ENCODE assay signal across 24 cellular contexts in the genomic region with DNA sequence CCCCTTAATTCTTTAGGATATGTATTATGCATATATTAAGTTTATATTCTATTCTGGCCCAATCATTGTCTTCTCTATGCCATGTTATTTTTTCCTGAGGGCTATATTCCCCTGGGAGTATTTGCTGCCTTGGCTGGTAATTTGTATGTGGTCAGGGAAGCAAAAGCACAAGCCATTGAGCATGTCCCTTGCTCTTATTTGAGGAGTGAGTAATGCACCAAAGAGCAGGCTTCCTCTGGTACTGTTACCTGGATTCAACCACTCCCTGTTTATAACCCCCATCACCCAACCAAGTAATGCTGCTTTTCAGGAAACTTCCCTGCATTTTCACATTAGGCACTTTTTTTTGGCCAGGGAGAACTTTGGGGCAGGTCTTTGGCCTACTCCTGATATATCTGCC. TPM values are rescaled to one million over a fixed set of nuclear protein-coding genes. Genes with fewer than 3 reads are reported as not detected.
"Had no signal": no experiment of that assay in that cellular context is flagged by ENCODE, and none has a peak within 500 bp of the region (broad histone marks: within the 10 kb centered on the region; RNA-seq: fewer than 3 reads in every experiment).

No MANE protein-coding gene starts in this region.

- H3K27me3 ChIP-seq: brain microvascular endothelial cell, colonic mucosa, dorsolateral prefrontal cortex, esophagus squamous epithelium, gastroesophageal sphincter, heart right ventricle, upper lobe of left lung had no signal

- H3K36me3 ChIP-seq: brain microvascular endothelial cell, colonic mucosa, esophagus squamous epithelium, gastroesophageal sphincter, heart right ventricle, upper lobe of left lung had no signal

- H3K27ac Mint-ChIP-seq: activated naive CD4-positive, alpha-beta T cell treated with anti-CD3 and anti-CD28 coated beads, Interleukin-2, amount 50 U/mL, for 72 hours; activated T-helper 17 cell treated with anti-CD3 and anti-CD28 coated beads, Interleukin-2, amount 50 U/mL, for 72 hours; effector memory CD8-positive, alpha-beta T cell; mesothelial cell of epicardium; natural killer cell; progenitor cell of endocrine pancreas had no signal

- DNase-seq: activated T-cell treated with anti-CD3 and anti-CD28 coated beads, Interleukin-2, amount 50 U/mL, for 1 hour; aorta; brain microvascular endothelial cell; colonic mucosa; dorsolateral prefrontal cortex; effector memory CD8-positive, alpha-beta T cell; esophagus squamous epithelium; heart right ventricle; islet precursor cell; natural killer cell; right cardiac atrium; stimulated activated CD4-positive, alpha-beta T cell treated with anti-CD3 and anti-CD28 coated beads, Interleukin-12 subunit alpha, Interleukin-12 subunit beta, amount 100 ng/mL, for 4 hours; stimulated activated CD4-positive, alpha-beta T cell treated with anti-CD3 and anti-CD28 coated beads, Interleukin-4, amount 100 ng/mL, for 4 hours; stimulated activated naive CD8-positive, alpha-beta T cell treated with anti-CD3 and anti-CD28 coated beads, Interleukin-15, Interleukin-2, amounts not matched to agents 100 U/mL and 50 U/mL, for 24 hours; T-helper 1 cell; upper lobe of left lung had no signal

- H3K36me3 Mint-ChIP-seq: activated naive CD4-positive, alpha-beta T cell treated with anti-CD3 and anti-CD28 coated beads, Interleukin-2, amount 50 U/mL, for 72 hours; mesothelial cell of epicardium; natural killer cell had no signal

- H3K27me3 Mint-ChIP-seq: effector memory CD8-positive, alpha-beta T cell; progenitor cell of endocrine pancreas had no signal

- H3K9me3 Mint-ChIP-seq: activated naive CD4-positive, alpha-beta T cell treated with anti-CD3 and anti-CD28 coated beads, Interleukin-2, amount 50 U/mL, for 72 hours; activated T-helper 17 cell treated with anti-CD3 and anti-CD28 coated beads, Interleukin-2, amount 50 U/mL, for 72 hours; effector memory CD8-positive, alpha-beta T cell had no signal

- H3K4me3 ChIP-seq: colonic mucosa, dorsolateral prefrontal cortex, esophagus squamous epithelium, gastroesophageal sphincter, heart right ventricle, lung, upper lobe of left lung had no signal

- H3K4me1 ChIP-seq: colonic mucosa, esophagus squamous epithelium, gastroesophageal sphincter, heart right ventricle, upper lobe of left lung had no signal

- ATAC-seq: activated naive CD4-positive, alpha-beta T cell treated with anti-CD3 and anti-CD28 coated beads, Interleukin-2, amount 50 U/mL, for 72 hours; activated T-helper 17 cell treated with anti-CD3 and anti-CD28 coated beads, Interleukin-2, amount 50 U/mL, for 72 hours; effector memory CD8-positive, alpha-beta T cell; gastroesophageal sphincter; heart right ventricle; left lobe of liver; natural killer cell; right cardiac atrium; stimulated activated naive CD8-positive, alpha-beta T cell treated with anti-CD3 and anti-CD28 coated beads, Interleukin-15, Interleukin-2, amounts not matched to agents 100 U/mL and 50 U/mL, for 24 hours had no signal

- H3K4me1 Mint-ChIP-seq: activated T-helper 17 cell treated with anti-CD3 and anti-CD28 coated beads, Interleukin-2, amount 50 U/mL, for 72 hours; mesothelial cell of epicardium; natural killer cell had no signal

- H3K9me3 ChIP-seq: colonic mucosa had no signal

- H3K4me3 Mint-ChIP-seq: activated T-helper 17 cell treated with anti-CD3 and anti-CD28 coated beads, Interleukin-2, amount 50 U/mL, for 72 hours; effector memory CD8-positive, alpha-beta T cell; mesothelial cell of epicardium; natural killer cell had no signal

- H3K27ac ChIP-seq: brain microvascular endothelial cell, colonic mucosa, dorsolateral prefrontal cortex, esophagus squamous epithelium, gastroesophageal sphincter, heart right ventricle, upper lobe of left lung had no signal

RNA-seq across cellular contexts. Expression of a gene that starts 36.4 kb away (rescaled TPM):
- total RNA-seq: activated naive CD4-positive, alpha-beta T cell treated with anti-CD3 and anti-CD28 coated beads, Interleukin-2, amount 50 U/mL, for 72 hours; natural killer cell; osteocyte had no signal
